In genomic region chr20:31695849-31696804, GRCh38 we compare ENCODE assay signal across 9 cellular contexts. TPM values are rescaled to one million over a fixed set of nuclear protein-coding genes. Genes with fewer than 3 reads are reported as not detected.
DNase-seq lines count a peak whose midpoint lies in the region; ATAC-seq and TF ChIP-seq lines count a peak whose summit lies in the region.
"Had no signal": no experiment of that assay in that cellular context is flagged by ENCODE, and none has a peak within 500 bp of the region (broad histone marks: within the 10 kb centered on the region; RNA-seq: fewer than 3 reads in every experiment).

No MANE protein-coding gene starts in this region.

- TF ChIP-seq CTCF in gastrocnemius medialis (IDR thresholded peaks at IDR 0.05 in 4 of 5, conservative IDR thresholded peaks at IDR 0.05 in 1 of 5) = no peak

- H3K36me3 ChIP-seq in SJSA1 (peaks cover 79% of the 10 kb centered on the region), gastrocnemius medialis (no peaks in the 10 kb centered on the region)

- intact Hi-C loops in gastrocnemius medialis (cut with DNase I; ENCODE audit: low total_unique reads) = no loop called here

- peak; percentile 69 for DNase-seq in GM03348 (ENCODE audit: low spot score)
- DNase-seq in SJSA1 (ENCODE audit: low read depth in 1 of 2, low spot score in 2 of 2) = peak; percentile 77 to 86
- DNase-seq in fibroblast of peridontal ligament (ENCODE audit: extremely low read depth) = peak; percentile 45
- DNase-seq in gastrocnemius medialis = peak in 1 of 2 donors; percentile 80
- DNase-seq in activated CD8-positive, alpha-beta memory T cell treated with anti-CD3 and anti-CD28 coated beads, Interleukin-2, amount 50 U/mL, for 48 hours = no peak
- DNase-seq in activated naive CD4-positive, alpha-beta T cell treated with anti-CD3 and anti-CD28 coated beads, Interleukin-2, amount 50 U/mL, for 16 hours = no peak
- DNase-seq: NCI-H1694 had no signal

- no peak overlapping the region for H3K4me3 ChIP-seq in SJSA1
- H3K4me3 ChIP-seq in gastrocnemius medialis = no peak overlapping the region

- H3K4me1 ChIP-seq in SJSA1 (replicated peaks) (peaks cover 54% of the 10 kb centered on the region), gastrocnemius medialis (peaks cover 83 to 89% of the 10 kb centered on the region in 2 donors)

- H3K27me3 ChIP-seq in SJSA1 (replicated peaks) (no peaks in the 10 kb centered on the region), gastrocnemius medialis (no peaks in the 10 kb centered on the region)

- no peaks in the 10 kb centered on the region for H3K9me3 ChIP-seq in SJSA1 (replicated peaks)
- H3K9me3 ChIP-seq in gastrocnemius medialis = no peaks in the 10 kb centered on the region

- peak; percentile 7 to 11 for TF ChIP-seq POLR2A in gastrocnemius medialis (IDR thresholded peaks at IDR 0.05)

- H3K27ac ChIP-seq in SJSA1 (peak overlapping the region; percentile 73), gastrocnemius medialis (peak overlapping the region; percentile 43 to 92 (median 88))

- ATAC-seq in gastrocnemius medialis (peak; percentile 32), HG03469 (IDR thresholded peaks at IDR 0.05; ENCODE audit: unreplicated experiment) (no peak), GM19395 (IDR thresholded peaks at IDR 0.05; ENCODE audit: unreplicated experiment) (no peak)

- in situ Hi-C loops in gastrocnemius medialis (cut with MboI; ENCODE audit: low sequenced_read_pairs in 4 of 4) = no loop called here

RNA-seq across cellular contexts. Expression of gene BCL2L1, which starts 26.5 kb away (rescaled TPM):
- total RNA-seq in SJSA1 (2014; rRNA removed; shearing (Covaris generic)) = 103 and 106 TPM in 2 replicates
- 10 to 100 TPM; 41.5 to 87.8 (median 55.3) TPM for total RNA-seq in gastrocnemius medialis

RNA-seq across cellular contexts. Expression of gene TPX2, which starts 43.0 kb away (rescaled TPM):
- 212 and 238 TPM in 2 replicates for total RNA-seq in SJSA1 (2014; rRNA removed; shearing (Covaris generic))
- 1 to 10 TPM in 2 of 4 donors, under 1 TPM in 2; 0.46 to 1.9 (median 1.0) TPM for total RNA-seq in gastrocnemius medialis

RNA-seq across cellular contexts. Expression of gene COX4I2, which starts 58.4 kb away (rescaled TPM):
- total RNA-seq in SJSA1 (2014; rRNA removed; shearing (Covaris generic)) = not detected in 2 replicates
- total RNA-seq in gastrocnemius medialis = 10 to 100 TPM in 1 of 4 donors, 1 to 10 TPM in 3; 3.9 to 10.4 (median 4.3) TPM

Comparison
In these comparisons a context has a peak if more than half of its experiments do, and no peak if none do; other contexts are left out.
1. DNase-seq: peak in GM03348 (single experiment), SJSA1 (2 of 2) and fibroblast of peridontal ligament (single experiment); none in activated CD8-positive, alpha-beta memory T cell treated with anti-CD3 and anti-CD28 coated beads, Interleukin-2, amount 50 U/mL, for 48 hours (single experiment) and activated naive CD4-positive, alpha-beta T cell treated with anti-CD3 and anti-CD28 coated beads, Interleukin-2, amount 50 U/mL, for 16 hours (single experiment).
2. ATAC-seq: peak in gastrocnemius medialis (2 of 2); none in HG03469 (single experiment) and GM19395 (single experiment).
3. RNA of gene TPX2, which starts 43.0 kb away (total RNA-seq): 212 to 238 TPM in SJSA1; 0.46 to 1.9 TPM in gastrocnemius medialis; every median in the first group is over 10 times any median in the second.